In the genomic region with DNA sequence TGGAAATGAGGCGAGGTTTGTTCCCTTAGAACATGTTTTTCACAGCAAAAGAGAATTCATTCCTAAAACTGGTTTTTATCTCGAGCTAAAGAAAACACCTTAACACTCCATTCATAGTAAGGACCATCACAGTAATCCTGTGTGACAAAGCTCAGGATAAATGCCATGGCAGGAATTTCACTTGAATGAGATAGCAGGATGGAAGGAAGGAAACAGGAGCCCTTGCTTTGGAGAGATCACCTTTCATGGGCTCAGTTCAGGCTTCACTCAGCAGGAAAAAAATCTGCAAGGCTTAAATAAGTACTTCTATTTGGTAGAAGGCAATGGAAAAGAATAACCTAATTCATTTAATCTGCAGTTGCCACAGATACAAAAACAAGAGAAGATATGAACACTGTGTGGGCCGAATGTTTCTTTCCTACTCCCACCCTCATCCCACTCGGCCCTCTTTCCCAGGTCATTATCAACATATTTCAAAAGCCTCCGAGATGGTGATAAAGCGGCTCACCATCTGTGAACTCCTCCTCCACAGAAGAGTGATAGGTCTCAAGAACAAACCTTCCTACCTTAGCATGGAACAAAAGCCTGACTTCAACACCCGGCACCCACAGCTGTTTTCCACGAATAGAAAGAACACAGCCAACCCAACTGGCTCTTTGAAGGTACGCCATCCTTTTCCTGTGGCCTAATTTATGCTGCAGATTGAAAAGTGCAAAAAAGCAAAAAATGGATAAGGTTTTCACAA, we compare ENCODE assay signal across 12 cellular contexts. TPM values are rescaled to one million over a fixed set of nuclear protein-coding genes. Genes with fewer than 3 reads are reported as not detected.
DNase-seq lines count a peak whose midpoint lies in the region; ATAC-seq, FAIRE-seq and TF ChIP-seq lines count a peak whose summit lies in the region.
"Had no signal": no experiment of that assay in that cellular context is flagged by ENCODE, and none has a peak within 500 bp of the region (broad histone marks: within the 10 kb centered on the region; RNA-seq: fewer than 3 reads in every experiment).

No MANE protein-coding gene starts in this region.

- DNase-seq in GM12892 (ENCODE audit: insufficient read length) (no peak), T-helper 2 cell (peak in 3 of 5 experiments; percentile 15 to 66 (median 38)), omental fat pad (ENCODE audit: low spot score) (no peak), NCI-H510A (lab: John Stamatoyannopoulos, UW) (no peak)
- DNase-seq in activated naive CD8-positive, alpha-beta T cell treated with anti-CD3 and anti-CD28 coated beads for 36 hours = peak; percentile 45
- DNase-seq: IMR-90, NCI-H2107 had no signal

- H3K9me3 Mint-ChIP-seq in activated naive CD8-positive, alpha-beta T cell treated with anti-CD3 and anti-CD28 coated beads for 36 hours = no peaks in the 10 kb centered on the region

- FAIRE-seq in GM12892 (lab: Jason Lieb, UNC) = peak; percentile 75
- FAIRE-seq: RCC 7860 had no signal

- H3K27ac Mint-ChIP-seq in activated naive CD8-positive, alpha-beta T cell treated with anti-CD3 and anti-CD28 coated beads for 36 hours = peak overlapping the region; percentile 88

- no peak for TF ChIP-seq POLR2A in GM12892 (IDR thresholded peaks at IDR 0.05; ENCODE audit: low read depth, low read length)

- ATAC-seq in omental fat pad (ENCODE audit: low FRiP score) (peak; percentile 47), HG02610 (IDR thresholded peaks at IDR 0.05; ENCODE audit: unreplicated experiment) (no peak), GM18867 (IDR thresholded peaks at IDR 0.05; ENCODE audit: unreplicated experiment) (no peak), GM19467 (IDR thresholded peaks at IDR 0.05; ENCODE audit: unreplicated experiment) (no peak)

- TF ChIP-seq CTCF in omental fat pad (IDR thresholded peaks at IDR 0.05) = no peak

- H3K4me1 Mint-ChIP-seq in activated naive CD8-positive, alpha-beta T cell treated with anti-CD3 and anti-CD28 coated beads for 36 hours = peaks cover 59% of the 10 kb centered on the region

- peaks cover 47% of the 10 kb centered on the region for H3K36me3 Mint-ChIP-seq in activated naive CD8-positive, alpha-beta T cell treated with anti-CD3 and anti-CD28 coated beads for 36 hours

- H3K27me3 Mint-ChIP-seq in activated naive CD8-positive, alpha-beta T cell treated with anti-CD3 and anti-CD28 coated beads for 36 hours = no peaks in the 10 kb centered on the region
- H3K27me3 Mint-ChIP-seq: brain had no signal

- peak overlapping the region; percentile 57 for H3K4me3 Mint-ChIP-seq in activated naive CD8-positive, alpha-beta T cell treated with anti-CD3 and anti-CD28 coated beads for 36 hours
- H3K4me3 Mint-ChIP-seq: brain had no signal

RNA-seq across cellular contexts. Expression of gene BCL2, which starts 28.9 kb away (rescaled TPM):
- polyA plus RNA-seq in GM12892 (2012; ENCODE audit: missing spikeins) = 47.4 TPM
- 10 to 100 TPM; 62.8 to 67.3 TPM for total RNA-seq in activated naive CD8-positive, alpha-beta T cell treated with anti-CD3 and anti-CD28 coated beads for 36 hours
- 10 to 100 TPM; 18.4 to 84.5 (median 30.2) TPM for total RNA-seq in omental fat pad

Comparison
In these comparisons a context has a peak if more than half of its experiments do, and no peak if none do; other contexts are left out.
1. DNase-seq: peak in T-helper 2 cell (3 of 5) and activated naive CD8-positive, alpha-beta T cell treated with anti-CD3 and anti-CD28 coated beads for 36 hours (single experiment); none in GM12892 (single experiment), omental fat pad (single experiment) and NCI-H510A (single experiment).